20 cellular contexts compared by ENCODE assay signal in genomic region chr6:5006182-5006581, GRCh38.
"Had no signal": no experiment of that assay in that cellular context is flagged by ENCODE, and none has a peak within 500 bp of the region (broad histone marks: within the 10 kb centered on the region; RNA-seq: fewer than 3 reads in every experiment).

No MANE protein-coding gene starts in this region.

- H3K27me3 Mint-ChIP-seq: activated naive CD4-positive, alpha-beta T cell treated with anti-CD3 and anti-CD28 coated beads, Interleukin-2, amount 50 U/mL, for 24 hours; progenitor cell of endocrine pancreas; stimulated activated naive B cell treated with anti-CD40 and anti-IgM and Interleukin-4, amounts not matched to agents 10 μg/mL and 1 μg/mL and 100 μg/mL, for 72 hours had no signal

- ATAC-seq: activated CD8-positive, alpha-beta T cell treated with anti-CD3 and anti-CD28 coated beads, Interleukin-2, amount 10 ng/mL, durations not matched to agents 7 days and 5 days; body of pancreas; lower lobe of right lung; stimulated activated naive B cell treated with anti-CD40 and anti-IgM and Interleukin-4, amounts not matched to agents 10 μg/mL and 1 μg/mL and 100 μg/mL, for 72 hours had no signal

- DNase-seq: activated CD4-positive, alpha-beta T cell treated with anti-CD3 and anti-CD28 coated beads for 1 hour; activated CD4-positive, alpha-beta T cell treated with anti-CD3 and anti-CD28 coated beads, Interleukin-2, amount 50 U/mL, for 1 hour; activated CD8-positive, alpha-beta T cell treated with anti-CD3 and anti-CD28 coated beads, Interleukin-2, amount 10 ng/mL, durations not matched to agents 7 days and 5 days; activated gamma-delta T cell treated with Interleukin-2 at 50 U/mL for 16 hours; anterior cingulate cortex; body of pancreas; foreskin fibroblast; kidney; lower lobe of right lung; midbrain; retina; sigmoid colon; SK-N-SH; stimulated activated CD4-positive, alpha-beta T cell treated with anti-CD3 and anti-CD28 coated beads, Interleukin-2, amount 100 ng/mL, for 48 hours; stimulated activated CD8-positive, alpha-beta memory T cell treated with anti-CD3 and anti-CD28 coated beads, Interleukin-4, amount 100 ng/mL, for 48 hours; stimulated activated naive B cell treated with anti-CD40 and anti-IgM and Interleukin-4, amounts not matched to agents 10 μg/mL and 1 μg/mL and 100 μg/mL, for 72 hours; testis; trophoblast cell had no signal

- H3K27ac Mint-ChIP-seq: activated CD8-positive, alpha-beta T cell treated with anti-CD3 and anti-CD28 coated beads, Interleukin-2, amount 10 ng/mL, durations not matched to agents 7 days and 5 days; activated naive CD4-positive, alpha-beta T cell treated with anti-CD3 and anti-CD28 coated beads, Interleukin-2, amount 50 U/mL, for 24 hours; progenitor cell of endocrine pancreas; stimulated activated naive B cell treated with anti-CD40 and anti-IgM and Interleukin-4, amounts not matched to agents 10 μg/mL and 1 μg/mL and 100 μg/mL, for 72 hours had no signal

- H3K9me3 Mint-ChIP-seq: activated naive CD4-positive, alpha-beta T cell treated with anti-CD3 and anti-CD28 coated beads, Interleukin-2, amount 50 U/mL, for 24 hours had no signal

- H3K4me3 Mint-ChIP-seq: activated CD8-positive, alpha-beta T cell treated with anti-CD3 and anti-CD28 coated beads, Interleukin-2, amount 10 ng/mL, durations not matched to agents 7 days and 5 days; activated naive CD4-positive, alpha-beta T cell treated with anti-CD3 and anti-CD28 coated beads, Interleukin-2, amount 50 U/mL, for 24 hours; stimulated activated naive B cell treated with anti-CD40 and anti-IgM and Interleukin-4, amounts not matched to agents 10 μg/mL and 1 μg/mL and 100 μg/mL, for 72 hours had no signal
